In the genomic region with DNA sequence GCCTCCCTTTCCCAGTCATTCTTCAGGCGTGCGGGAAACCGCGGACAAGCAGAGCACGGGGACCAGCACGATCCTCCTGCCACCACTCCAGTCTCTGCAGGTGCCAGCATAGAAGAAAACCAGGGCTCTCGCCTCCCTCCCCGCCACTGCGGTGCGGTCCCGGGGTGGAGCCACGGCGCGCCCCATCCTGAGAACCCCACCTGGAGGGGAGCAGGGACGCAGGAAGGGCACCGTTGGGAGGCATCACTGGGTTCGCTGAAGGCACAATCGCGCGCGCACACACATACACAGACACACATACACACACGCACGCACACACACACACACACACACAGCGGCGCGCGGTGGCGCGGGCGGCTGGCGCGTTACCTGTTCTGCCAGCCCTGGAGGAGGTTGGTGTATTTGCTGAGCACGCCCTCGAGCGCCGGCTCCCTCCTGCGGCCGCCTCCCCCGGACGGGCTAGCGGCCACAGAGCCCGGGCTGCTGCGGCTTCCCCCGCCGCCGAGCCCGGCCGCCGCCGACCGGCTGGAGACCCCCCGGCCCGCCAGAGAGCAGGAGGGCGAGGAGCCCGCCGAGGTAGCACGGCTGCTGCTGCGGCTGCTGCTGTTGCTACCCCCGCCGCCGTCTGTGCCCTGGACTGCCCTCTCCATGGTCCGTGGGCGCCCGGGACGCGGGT, we compare ENCODE assay signal across 8 cellular contexts. TPM values are rescaled to one million over a fixed set of nuclear protein-coding genes. Genes with fewer than 3 reads are reported as not detected.
DNase-seq lines count a peak whose midpoint lies in the region; ATAC-seq, FAIRE-seq and TF ChIP-seq lines count a peak whose summit lies in the region.

No MANE protein-coding gene starts in this region.

- peaks cover 12% of the 10 kb centered on the region for H3K79me2 ChIP-seq in trophoblast cell (ENCODE audit: control insufficient read depth, insufficient read depth, low read length, poor library complexity)

- H2BK5ac ChIP-seq in trophoblast cell (ENCODE audit: low read depth, low read length, poor library complexity) = peak overlapping the region; percentile 87

- H3K14ac ChIP-seq in trophoblast cell (ENCODE audit: low read length) = peak overlapping the region; percentile 90

- peak overlapping the region; percentile 72 for H3K4me2 ChIP-seq in trophoblast cell (ENCODE audit: low read length)

- H3K27ac ChIP-seq in Peyer's patch (peak overlapping the region; percentile 80 to 98 (median 96)), trophoblast cell (ENCODE audit: low read depth, low read length) (peak overlapping the region; percentile 86)

- peak overlapping the region; percentile 91 for H4K91ac ChIP-seq in trophoblast cell (ENCODE audit: low read depth, low read length)

- no peak overlapping the region for H2AK5ac ChIP-seq in trophoblast cell (ENCODE audit: low read length)

- H3K9ac ChIP-seq in trophoblast cell (ENCODE audit: low read length) = peak overlapping the region; percentile 68

- TF ChIP-seq CTCF in Peyer's patch (IDR thresholded peaks at IDR 0.05) = peak in 3 of 6 experiments; percentile 24 to 36 (median 24)

- no CpG with 5 or more reads among the region's 66 CpGs for WGBS in trophoblast cell (ENCODE audit: extremely low coverage, insufficient coverage, insufficient read length)

- H2BK12ac ChIP-seq in trophoblast cell (ENCODE audit: low read length) = peak overlapping the region; percentile 42

- peak overlapping the region; percentile 88 for H2BK120ac ChIP-seq in trophoblast cell (ENCODE audit: insufficient read depth, low read length, poor library complexity)

- no peaks in the 10 kb centered on the region for H3K36me3 ChIP-seq in Peyer's patch
- H3K36me3 ChIP-seq in trophoblast cell (ENCODE audit: control insufficient read depth in 1 of 2, insufficient read depth in 2 of 2, low read length in 2 of 2) = no peaks in the 10 kb centered on the region

- FAIRE-seq in GM12891 (lab: Jason Lieb, UNC) = no peak

- H4K8ac ChIP-seq in trophoblast cell (ENCODE audit: low read depth, low read length) = peak overlapping the region; percentile 63

- H3K4me3 ChIP-seq in Peyer's patch = peak overlapping the region; percentile 54 to 90 (median 88)
- peak overlapping the region; percentile 82 for H3K4me3 ChIP-seq in trophoblast cell (ENCODE audit: low read depth, low read length)

- DNase-seq in GM12891 (ENCODE audit: insufficient read length, low spot score) (peak; percentile 30), Peyer's patch (peak; percentile 83 to 90 (median 88)), cardiac septum (ENCODE audit: low spot score) (peak; percentile 76), trophoblast cell (peak; percentile 88 to 92), middle frontal gyrus (ENCODE audit: extremely low spot score, low spot score) (no peak), GF-D8 (lab: John Stamatoyannopoulos, UW) (no peak)
- peak; percentile 59 for DNase-seq in activated naive CD4-positive, alpha-beta T cell treated with anti-CD3 and anti-CD28 coated beads, Interleukin-2, amount 50 U/mL, for 16 hours

- H4K12ac ChIP-seq in trophoblast cell (ENCODE audit: low read depth, low read length) = peak overlapping the region; percentile 75

- no peak for TF ChIP-seq POLR2A in GM12891 (IDR thresholded peaks at IDR 0.05; ENCODE audit: low read depth, low read length)
- peak in 1 of 2 donors; percentile 47 for TF ChIP-seq POLR2A in Peyer's patch (IDR thresholded peaks at IDR 0.05)

- intact Hi-C loops in cardiac septum (cut with DNase I) = loop anchor here (2.0 kb wide), 1 partner anchor 20 kb away; no protein-coding TSS in a partner anchor

- H3K27me3 ChIP-seq in Peyer's patch = no peaks in the 10 kb centered on the region
- no peaks in the 10 kb centered on the region for H3K27me3 ChIP-seq in trophoblast cell (ENCODE audit: insufficient read depth, low read length)

- H3K4me1 ChIP-seq in Peyer's patch = peaks cover 0 to 12% (median 0%) of the 10 kb centered on the region in 4 donors
- peaks cover 3% of the 10 kb centered on the region in 2 experiments for H3K4me1 ChIP-seq in trophoblast cell (ENCODE audit: control insufficient read depth in 1 of 2, insufficient read depth in 2 of 2, low read length in 2 of 2)

- peak overlapping the region; percentile 85 for H2AFZ ChIP-seq in trophoblast cell (ENCODE audit: insufficient read depth, low read length, poor library complexity)

- peak; percentile 54 for ATAC-seq in HG03159 (IDR thresholded peaks at IDR 0.05; ENCODE audit: unreplicated experiment)

- H3K4ac ChIP-seq in trophoblast cell (ENCODE audit: low read depth, low read length) = peak overlapping the region; percentile 54

- H3K18ac ChIP-seq in trophoblast cell (ENCODE audit: low read length) = peak overlapping the region; percentile 74

- H3K79me1 ChIP-seq in trophoblast cell (ENCODE audit: low read length) = peaks cover 15% of the 10 kb centered on the region

- no peaks in the 10 kb centered on the region for H3K9me3 ChIP-seq in Peyer's patch
- H3K9me3 ChIP-seq in trophoblast cell (ENCODE audit: insufficient read depth, low read depth, low read length) = no peaks in the 10 kb centered on the region

- no peak overlapping the region for H3K23ac ChIP-seq in trophoblast cell (ENCODE audit: low read length)

TF ChIP-seq in GM12891, 5 proteins besides CTCF, POLR2A, EP300 and RAD21:
- TF ChIP-seq PAX5 (IDR thresholded peaks at IDR 0.05; ENCODE audit: insufficient read depth, low read length, severe bottlenecking) (no peak), SPI1 (IDR thresholded peaks at IDR 0.05; ENCODE audit: low read depth, low read length) (no peak), POU2F2 (IDR thresholded peaks at IDR 0.05; ENCODE audit: low read depth, low read length) (no peak), TAF1 (IDR thresholded peaks at IDR 0.05; ENCODE audit: low read depth, low read length) (no peak), POLR2AphosphoS5 (IDR thresholded peaks at IDR 0.05; ENCODE audit: low read depth, low read length) (no peak)
TF ChIP-seq in GM12891: peak in this region for 0.

RNA-seq across cellular contexts. Expression of gene OSBPL10, which starts 0.4 kb away (rescaled TPM):
- polyA plus RNA-seq in GM12891 (2012; ENCODE audit: low read depth, missing spikeins) = 0.15 TPM
- 100 to 1,000 TPM in 1 of 4 donors, 10 to 100 TPM in 3; 18.5 to 128 (median 60.5) TPM for total RNA-seq in Peyer's patch
- 5.8 TPM for total RNA-seq in cardiac septum
- polyA plus RNA-seq in trophoblast cell (2013) = 22.4 and 26.0 TPM in 2 replicates

RNA-seq across cellular contexts. Expression of gene ZNF860, which starts 0.9 kb away (rescaled TPM):
- not detected for polyA plus RNA-seq in GM12891 (2012; ENCODE audit: low read depth, missing spikeins)
- total RNA-seq in Peyer's patch = 10 to 100 TPM in 1 of 4 donors, under 1 TPM in 1, not detected in 2; 0.80 to 10.7 TPM
- total RNA-seq in cardiac septum = 0.16 TPM
- 2.2 TPM in 2 replicates for polyA plus RNA-seq in trophoblast cell (2013)

Comparison
In these comparisons a context has a peak if more than half of its experiments do, and no peak if none do; other contexts are left out.
1. DNase-seq: peak in GM12891 (single experiment), Peyer's patch (3 of 3), activated naive CD4-positive, alpha-beta T cell treated with anti-CD3 and anti-CD28 coated beads, Interleukin-2, amount 50 U/mL, for 16 hours (single experiment), cardiac septum (single experiment) and trophoblast cell (2 of 2); none in middle frontal gyrus (single experiment) and GF-D8 (single experiment).